Comparison of ENCODE assay signal across 8 cellular contexts in genomic region chr9:71604197-71605063, GRCh38.
DNase-seq lines count a peak whose midpoint lies in the region; TF ChIP-seq lines count a peak whose summit lies in the region.

No MANE protein-coding gene starts in this region.

- H3K36me3 ChIP-seq in HEK293 (ENCODE audit: control insufficient read depth in 2 of 2, insufficient read depth in 1 of 2, low read length in 2 of 2) (no peaks in the 10 kb centered on the region), iPS DF 6.9 (ENCODE audit: control insufficient read depth, insufficient read depth, low read length) (no peaks in the 10 kb centered on the region)

- POLR2A ChIA-PET in HEK293 (lab: Yijun Ruan, JAX): interaction anchor here (1.1 to 1.6 kb wide), 2 partner anchors 163 to 165 kb away, joined by 4 to 7 read pairs; partner anchors contain the start of gene CEMIP2

- no peaks in the 10 kb centered on the region for H3K9me3 ChIP-seq in HEK293 (ENCODE audit: control insufficient read depth, insufficient read depth, low read depth, low read length)
- no peaks in the 10 kb centered on the region for H3K9me3 ChIP-seq in iPS DF 6.9 (ENCODE audit: control insufficient read depth, insufficient read depth, low read length)

- no peak overlapping the region for H3K4me3 ChIP-seq in HEK293 (ENCODE audit: low read depth, low read length)
- H3K4me3 ChIP-seq in NB4 (ENCODE audit: low read depth, low read length): no peak overlapping the region
- H3K4me3 ChIP-seq in astrocyte of the spinal cord (ENCODE audit: low read depth, low read length): no peak overlapping the region
- H3K4me3 ChIP-seq in iPS DF 6.9 (ENCODE audit: low read length): no peak overlapping the region

- TF ChIP-seq CTCF in HEK293 (tag by site-specific recombination; IDR thresholded peaks at IDR 0.05) (no peak), NB4 (IDR thresholded peaks at IDR 0.05; ENCODE audit: low read depth, low read length) (peak; percentile 60), astrocyte of the spinal cord (IDR thresholded peaks at IDR 0.05; ENCODE audit: low read depth, low read length) (peak; percentile 85)

- DNase-seq in GM04504 (ENCODE audit: low read depth): peak; percentile 37
- DNase-seq in NB4 (ENCODE audit: low read depth): peak; percentile 55
- peak; percentile 76 for DNase-seq in T-helper 9 cell
- peak; percentile 66 for DNase-seq in astrocyte of the spinal cord (ENCODE audit: low read depth, low spot score)
- DNase-seq in iPS DF 6.9 (ENCODE audit: low read depth, low spot score): peak; percentile 48
- DNase-seq in stimulated activated CD4-positive, alpha-beta T cell treated with anti-CD3 and anti-CD28 coated beads, Interleukin-15, amount 100 ng/mL, for 1 hour (ENCODE audit: low read depth in 1 of 2, low spot score in 1 of 2): peak; percentile 57 to 58
- no peak for DNase-seq in cortex of kidney (lab: John Stamatoyannopoulos, UW)

- CTCF ChIA-PET in HEK293 (lab: Yijun Ruan, JAX): interaction anchor here (0.5 to 3.6 kb wide), 64 partner anchors 9 to 1433 kb away, joined by 3 to 40 read pairs (median 4); partner anchors contain the start of gene CEMIP2

- TF ChIP-seq POLR2A in NB4 (IDR thresholded peaks at IDR 0.05; ENCODE audit: extremely low read depth, insufficient read length): no peak

- WGBS in iPS DF 6.9 (ENCODE audit: insufficient coverage, insufficient read length): no CpG with 5 or more reads among the region's 5 CpGs

- H3K27me3 ChIP-seq in iPS DF 6.9 (ENCODE audit: control insufficient read depth, insufficient read depth, low read length): no peaks in the 10 kb centered on the region

- H3K27ac ChIP-seq in HEK293 (ENCODE audit: extremely low read depth, low read depth, low read length) (no peak overlapping the region), iPS DF 6.9 (ENCODE audit: low read length) (no peak overlapping the region)

- in situ Hi-C loops in astrocyte of the spinal cord (cut with HindIII; ENCODE audit: low sequenced_read_pairs): no loop called here

- H3K4me1 ChIP-seq in HEK293 (ENCODE audit: control insufficient read depth, insufficient read depth, low read length) (no peaks in the 10 kb centered on the region), iPS DF 6.9 (ENCODE audit: control insufficient read depth, insufficient read depth, low read length) (peaks cover 2% of the 10 kb centered on the region; the same call in 1 of the 2 replicates)

TF ChIP-seq in HEK293, 187 proteins besides CTCF, POLR2A, EP300 and RAD21:
- TF ChIP-seq SCRT1 (tag by site-specific recombination; IDR thresholded peaks at IDR 0.05; ENCODE audit: borderline replicate concordance): peak; percentile 60; the same call in 1 of the 2 replicates
- peak; percentile 74 for TF ChIP-seq SCRT2 (tag by site-specific recombination; IDR thresholded peaks at IDR 0.05)
- 0 out of 2 replicates have a peak, but pooled peaks have one; percentile 11 for TF ChIP-seq ZSCAN4 (tag by site-specific recombination; IDR thresholded peaks at IDR 0.05)
- no peak for TF ChIP-seq PRDM2 (tag by site-specific recombination; IDR thresholded peaks at IDR 0.05; ENCODE audit: borderline replicate concordance)
- TF ChIP-seq ZNF664 (tag by site-specific recombination; IDR thresholded peaks at IDR 0.05): no peak
- peak; percentile 36; the same call in 1 of the 2 replicates for TF ChIP-seq ZNF654 (tag by site-specific recombination; IDR thresholded peaks at IDR 0.05; ENCODE audit: low read depth)
